ENCODE assay signal across 8 cellular contexts in genomic region chr5:90020575-90021535, GRCh38.
DNase-seq lines count a peak whose midpoint lies in the region; ATAC-seq and TF ChIP-seq lines count a peak whose summit lies in the region.

No MANE protein-coding gene starts in this region.

- H3K36me3 ChIP-seq in right atrium auricular region (no peaks in the 10 kb centered on the region), upper lobe of right lung (no peaks in the 10 kb centered on the region)

- intact Hi-C loops in upper lobe of right lung (cut with DNase I) = no loop called here

- H3K4me3 ChIP-seq in AG04449 (ENCODE audit: low read depth, low read length) (peak overlapping the region; percentile 29), right atrium auricular region (peak overlapping the region; percentile 16 to 31), upper lobe of right lung (peak overlapping the region; percentile 24)

- CTCF ChIA-PET in AG04449 (lab: Yijun Ruan, JAX) = no interaction called here

- DNase-seq in AG04449 (ENCODE audit: low read depth, low spot score) (peak; percentile 89), SIG-M5 (lab: John Stamatoyannopoulos, UW) (peak; percentile 45), right atrium auricular region (ENCODE audit: low spot score) (no peak), upper lobe of right lung (no peak), ureter (ENCODE audit: low spot score) (no peak)
- DNase-seq in activated T-cell treated with anti-CD3 and anti-CD28 coated beads, Interleukin-2, amount 50 U/mL, for 1 hour = no peak

- no peak for TF ChIP-seq CTCF in AG04449 (IDR thresholded peaks at IDR 0.05; ENCODE audit: insufficient read depth, low read length, missing control alignments)
- no peak for TF ChIP-seq CTCF in right atrium auricular region (IDR thresholded peaks at IDR 0.05)
- no peak for TF ChIP-seq CTCF in upper lobe of right lung (IDR thresholded peaks at IDR 0.05)

- H3K4me1 ChIP-seq in right atrium auricular region = peaks cover 0 to 1% of the 10 kb centered on the region in 2 donors
- H3K4me1 ChIP-seq in upper lobe of right lung = no peaks in the 10 kb centered on the region

- H3K9me3 ChIP-seq in right atrium auricular region = no peaks in the 10 kb centered on the region
- no peaks in the 10 kb centered on the region for H3K9me3 ChIP-seq in upper lobe of right lung

- POLR2A ChIA-PET in AG04449 (lab: Yijun Ruan, JAX) = no interaction called here

- ATAC-seq in GM19351 (IDR thresholded peaks at IDR 0.05; ENCODE audit: unreplicated experiment) (peak; percentile 96), HG03280 (IDR thresholded peaks at IDR 0.05; ENCODE audit: unreplicated experiment) (peak; percentile 93), upper lobe of right lung (peak; percentile 92)

- peak overlapping the region; percentile 3 to 20 for H3K27ac ChIP-seq in right atrium auricular region
- peak overlapping the region; percentile 58 for H3K27ac ChIP-seq in upper lobe of right lung

- H3K27me3 ChIP-seq in right atrium auricular region (no peaks in the 10 kb centered on the region), upper lobe of right lung (no peaks in the 10 kb centered on the region)

Comparison
In these comparisons a context has a peak if more than half of its experiments do, and no peak if none do; other contexts are left out.
1. DNase-seq: peak in AG04449 (single experiment) and SIG-M5 (single experiment); none in right atrium auricular region (single experiment), upper lobe of right lung (single experiment), ureter (single experiment) and activated T-cell treated with anti-CD3 and anti-CD28 coated beads, Interleukin-2, amount 50 U/mL, for 1 hour (single experiment).
2. Peak in every context shown above with its lines, with median percentiles within 50 percentile points of each other: H3K4me3 ChIP-seq and ATAC-seq.